ENCODE assay signal across 1 cellular context in the genomic region with DNA sequence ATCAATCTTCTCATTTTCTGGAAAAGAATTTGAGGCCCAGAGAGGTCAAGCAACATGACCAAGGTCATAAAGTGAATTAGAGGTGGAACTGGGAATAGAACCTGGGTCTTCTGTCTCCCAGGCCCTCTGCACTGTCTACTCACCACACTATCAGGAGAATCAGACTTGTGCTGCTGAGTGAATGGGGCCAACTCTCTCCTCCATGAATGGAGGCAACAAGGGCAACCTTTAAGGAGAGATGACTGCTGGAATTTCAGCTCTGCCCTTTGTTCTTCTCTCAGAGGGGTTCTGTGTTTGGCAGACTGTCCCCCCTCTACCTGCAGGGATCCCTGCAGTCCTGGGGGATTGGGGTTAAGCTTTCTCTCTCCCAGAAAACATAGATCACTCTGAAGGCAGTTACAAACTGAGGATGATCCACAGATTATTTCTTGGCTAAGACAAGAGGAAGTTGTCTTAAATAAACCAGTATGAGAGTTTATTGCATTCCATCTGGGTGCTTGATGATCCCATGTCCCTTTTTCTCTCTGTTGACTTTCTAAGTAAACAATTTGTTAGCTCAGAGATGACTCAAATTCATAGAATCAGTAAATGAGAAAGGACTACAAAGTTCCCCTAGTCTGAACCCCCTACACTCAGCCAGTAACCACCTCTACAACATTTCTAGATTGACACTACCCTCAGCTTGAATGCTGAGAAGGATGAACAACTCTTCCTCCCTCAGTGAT.
TF ChIP-seq lines count a peak whose summit lies in the region.

No MANE protein-coding gene starts in this region.

TF ChIP-seq in HepG2, 621 proteins besides CTCF, POLR2A, EP300 and RAD21 (continued from another document):
- TF ChIP-seq, protein P1, sequence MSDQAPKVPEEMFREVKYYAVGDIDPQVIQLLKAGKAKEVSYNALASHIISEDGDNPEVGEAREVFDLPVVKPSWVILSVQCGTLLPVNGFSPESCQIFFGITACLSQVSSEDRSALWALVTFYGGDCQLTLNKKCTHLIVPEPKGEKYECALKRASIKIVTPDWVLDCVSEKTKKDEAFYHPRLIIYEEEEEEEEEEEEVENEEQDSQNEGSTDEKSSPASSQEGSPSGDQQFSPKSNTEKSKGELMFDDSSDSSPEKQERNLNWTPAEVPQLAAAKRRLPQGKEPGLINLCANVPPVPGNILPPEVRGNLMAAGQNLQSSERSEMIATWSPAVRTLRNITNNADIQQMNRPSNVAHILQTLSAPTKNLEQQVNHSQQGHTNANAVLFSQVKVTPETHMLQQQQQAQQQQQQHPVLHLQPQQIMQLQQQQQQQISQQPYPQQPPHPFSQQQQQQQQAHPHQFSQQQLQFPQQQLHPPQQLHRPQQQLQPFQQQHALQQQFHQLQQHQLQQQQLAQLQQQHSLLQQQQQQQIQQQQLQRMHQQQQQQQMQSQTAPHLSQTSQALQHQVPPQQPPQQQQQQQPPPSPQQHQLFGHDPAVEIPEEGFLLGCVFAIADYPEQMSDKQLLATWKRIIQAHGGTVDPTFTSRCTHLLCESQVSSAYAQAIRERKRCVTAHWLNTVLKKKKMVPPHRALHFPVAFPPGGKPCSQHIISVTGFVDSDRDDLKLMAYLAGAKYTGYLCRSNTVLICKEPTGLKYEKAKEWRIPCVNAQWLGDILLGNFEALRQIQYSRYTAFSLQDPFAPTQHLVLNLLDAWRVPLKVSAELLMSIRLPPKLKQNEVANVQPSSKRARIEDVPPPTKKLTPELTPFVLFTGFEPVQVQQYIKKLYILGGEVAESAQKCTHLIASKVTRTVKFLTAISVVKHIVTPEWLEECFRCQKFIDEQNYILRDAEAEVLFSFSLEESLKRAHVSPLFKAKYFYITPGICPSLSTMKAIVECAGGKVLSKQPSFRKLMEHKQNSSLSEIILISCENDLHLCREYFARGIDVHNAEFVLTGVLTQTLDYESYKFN (CRISPR knock-in tag; conservative IDR thresholded peaks at IDR 0.05): 0 out of 2 replicates have a peak, but pooled peaks have one; percentile 38
- TF ChIP-seq, protein P2, sequence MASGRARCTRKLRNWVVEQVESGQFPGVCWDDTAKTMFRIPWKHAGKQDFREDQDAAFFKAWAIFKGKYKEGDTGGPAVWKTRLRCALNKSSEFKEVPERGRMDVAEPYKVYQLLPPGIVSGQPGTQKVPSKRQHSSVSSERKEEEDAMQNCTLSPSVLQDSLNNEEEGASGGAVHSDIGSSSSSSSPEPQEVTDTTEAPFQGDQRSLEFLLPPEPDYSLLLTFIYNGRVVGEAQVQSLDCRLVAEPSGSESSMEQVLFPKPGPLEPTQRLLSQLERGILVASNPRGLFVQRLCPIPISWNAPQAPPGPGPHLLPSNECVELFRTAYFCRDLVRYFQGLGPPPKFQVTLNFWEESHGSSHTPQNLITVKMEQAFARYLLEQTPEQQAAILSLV (CRISPR knock-in tag; IDR thresholded peaks at IDR 0.05; ENCODE audit: borderline replicate concordance): no peak
- TF ChIP-seq, protein P3, sequence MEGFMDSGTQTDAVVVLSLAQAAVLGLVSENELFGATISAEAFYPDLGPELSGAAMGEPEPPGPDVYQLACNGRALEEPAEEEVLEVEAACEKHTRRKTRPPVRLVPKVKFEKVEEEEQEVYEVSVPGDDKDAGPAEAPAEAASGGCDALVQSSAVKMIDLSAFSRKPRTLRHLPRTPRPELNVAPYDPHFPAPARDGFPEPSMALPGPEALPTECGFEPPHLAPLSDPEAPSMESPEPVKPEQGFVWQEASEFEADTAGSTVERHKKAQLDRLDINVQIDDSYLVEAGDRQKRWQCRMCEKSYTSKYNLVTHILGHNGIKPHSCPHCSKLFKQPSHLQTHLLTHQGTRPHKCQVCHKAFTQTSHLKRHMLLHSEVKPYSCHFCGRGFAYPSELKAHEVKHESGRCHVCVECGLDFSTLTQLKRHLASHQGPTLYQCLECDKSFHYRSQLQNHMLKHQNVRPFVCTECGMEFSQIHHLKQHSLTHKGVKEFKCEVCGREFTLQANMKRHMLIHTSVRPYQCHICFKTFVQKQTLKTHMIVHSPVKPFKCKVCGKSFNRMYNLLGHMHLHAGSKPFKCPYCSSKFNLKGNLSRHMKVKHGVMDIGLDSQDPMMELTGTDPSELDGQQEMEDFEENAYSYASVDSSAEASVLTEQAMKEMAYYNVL (CRISPR knock-in tag; IDR thresholded peaks at IDR 0.05; ENCODE audit: borderline replicate concordance): peak; percentile 52; the same call in 1 of the 2 replicates
- TF ChIP-seq ZC3H4 (CRISPR knock-in tag; IDR thresholded peaks at IDR 0.05; ENCODE audit: borderline replicate concordance): peak; percentile 92
- TF ChIP-seq GATAD2A (CRISPR knock-in tag; IDR thresholded peaks at IDR 0.05): 0 out of 2 replicates have a peak, but pooled peaks have one; percentile 40
- TF ChIP-seq TCF7 (IDR thresholded peaks at IDR 0.05; ENCODE audit: low read depth): no peak
- TF ChIP-seq, protein P4, sequence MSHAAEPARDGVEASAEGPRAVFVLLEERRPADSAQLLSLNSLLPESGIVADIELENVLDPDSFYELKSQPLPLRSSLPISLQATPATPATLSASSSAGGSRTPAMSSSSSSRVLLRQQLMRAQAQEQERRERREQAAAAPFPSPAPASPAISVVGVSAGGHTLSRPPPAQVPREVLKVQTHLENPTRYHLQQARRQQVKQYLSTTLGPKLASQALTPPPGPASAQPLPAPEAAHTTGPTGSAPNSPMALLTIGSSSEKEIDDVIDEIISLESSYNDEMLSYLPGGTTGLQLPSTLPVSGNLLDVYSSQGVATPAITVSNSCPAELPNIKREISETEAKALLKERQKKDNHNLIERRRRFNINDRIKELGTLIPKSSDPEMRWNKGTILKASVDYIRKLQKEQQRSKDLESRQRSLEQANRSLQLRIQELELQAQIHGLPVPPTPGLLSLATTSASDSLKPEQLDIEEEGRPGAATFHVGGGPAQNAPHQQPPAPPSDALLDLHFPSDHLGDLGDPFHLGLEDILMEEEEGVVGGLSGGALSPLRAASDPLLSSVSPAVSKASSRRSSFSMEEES (CRISPR knock-in tag; IDR thresholded peaks at IDR 0.05): no peak
- peak; percentile 34; the same call in 1 of the 2 replicates for TF ChIP-seq SOX5 (CRISPR knock-in tag; IDR thresholded peaks at IDR 0.05; ENCODE audit: borderline replicate concordance)
- TF ChIP-seq FOSL1 (CRISPR knock-in tag; IDR thresholded peaks at IDR 0.05; ENCODE audit: borderline replicate concordance): no peak
- TF ChIP-seq, protein P5, sequence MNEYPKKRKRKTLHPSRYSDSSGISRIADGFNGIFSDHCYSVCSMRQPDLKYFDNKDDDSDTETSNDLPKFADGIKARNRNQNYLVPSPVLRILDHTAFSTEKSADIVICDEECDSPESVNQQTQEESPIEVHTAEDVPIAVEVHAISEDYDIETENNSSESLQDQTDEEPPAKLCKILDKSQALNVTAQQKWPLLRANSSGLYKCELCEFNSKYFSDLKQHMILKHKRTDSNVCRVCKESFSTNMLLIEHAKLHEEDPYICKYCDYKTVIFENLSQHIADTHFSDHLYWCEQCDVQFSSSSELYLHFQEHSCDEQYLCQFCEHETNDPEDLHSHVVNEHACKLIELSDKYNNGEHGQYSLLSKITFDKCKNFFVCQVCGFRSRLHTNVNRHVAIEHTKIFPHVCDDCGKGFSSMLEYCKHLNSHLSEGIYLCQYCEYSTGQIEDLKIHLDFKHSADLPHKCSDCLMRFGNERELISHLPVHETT (CRISPR knock-in tag; conservative IDR thresholded peaks at IDR 0.05): no peak
- TF ChIP-seq, protein P6, sequence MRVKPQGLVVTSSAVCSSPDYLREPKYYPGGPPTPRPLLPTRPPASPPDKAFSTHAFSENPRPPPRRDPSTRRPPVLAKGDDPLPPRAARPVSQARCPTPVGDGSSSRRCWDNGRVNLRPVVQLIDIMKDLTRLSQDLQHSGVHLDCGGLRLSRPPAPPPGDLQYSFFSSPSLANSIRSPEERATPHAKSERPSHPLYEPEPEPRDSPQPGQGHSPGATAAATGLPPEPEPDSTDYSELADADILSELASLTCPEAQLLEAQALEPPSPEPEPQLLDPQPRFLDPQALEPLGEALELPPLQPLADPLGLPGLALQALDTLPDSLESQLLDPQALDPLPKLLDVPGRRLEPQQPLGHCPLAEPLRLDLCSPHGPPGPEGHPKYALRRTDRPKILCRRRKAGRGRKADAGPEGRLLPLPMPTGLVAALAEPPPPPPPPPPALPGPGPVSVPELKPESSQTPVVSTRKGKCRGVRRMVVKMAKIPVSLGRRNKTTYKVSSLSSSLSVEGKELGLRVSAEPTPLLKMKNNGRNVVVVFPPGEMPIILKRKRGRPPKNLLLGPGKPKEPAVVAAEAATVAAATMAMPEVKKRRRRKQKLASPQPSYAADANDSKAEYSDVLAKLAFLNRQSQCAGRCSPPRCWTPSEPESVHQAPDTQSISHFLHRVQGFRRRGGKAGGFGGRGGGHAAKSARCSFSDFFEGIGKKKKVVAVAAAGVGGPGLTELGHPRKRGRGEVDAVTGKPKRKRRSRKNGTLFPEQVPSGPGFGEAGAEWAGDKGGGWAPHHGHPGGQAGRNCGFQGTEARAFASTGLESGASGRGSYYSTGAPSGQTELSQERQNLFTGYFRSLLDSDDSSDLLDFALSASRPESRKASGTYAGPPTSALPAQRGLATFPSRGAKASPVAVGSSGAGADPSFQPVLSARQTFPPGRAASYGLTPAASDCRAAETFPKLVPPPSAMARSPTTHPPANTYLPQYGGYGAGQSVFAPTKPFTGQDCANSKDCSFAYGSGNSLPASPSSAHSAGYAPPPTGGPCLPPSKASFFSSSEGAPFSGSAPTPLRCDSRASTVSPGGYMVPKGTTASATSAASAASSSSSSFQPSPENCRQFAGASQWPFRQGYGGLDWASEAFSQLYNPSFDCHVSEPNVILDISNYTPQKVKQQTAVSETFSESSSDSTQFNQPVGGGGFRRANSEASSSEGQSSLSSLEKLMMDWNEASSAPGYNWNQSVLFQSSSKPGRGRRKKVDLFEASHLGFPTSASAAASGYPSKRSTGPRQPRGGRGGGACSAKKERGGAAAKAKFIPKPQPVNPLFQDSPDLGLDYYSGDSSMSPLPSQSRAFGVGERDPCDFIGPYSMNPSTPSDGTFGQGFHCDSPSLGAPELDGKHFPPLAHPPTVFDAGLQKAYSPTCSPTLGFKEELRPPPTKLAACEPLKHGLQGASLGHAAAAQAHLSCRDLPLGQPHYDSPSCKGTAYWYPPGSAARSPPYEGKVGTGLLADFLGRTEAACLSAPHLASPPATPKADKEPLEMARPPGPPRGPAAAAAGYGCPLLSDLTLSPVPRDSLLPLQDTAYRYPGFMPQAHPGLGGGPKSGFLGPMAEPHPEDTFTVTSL (CRISPR knock-in tag; IDR thresholded peaks at IDR 0.05; ENCODE audit: borderline replicate concordance): peak; percentile 59; the same call in 1 of the 2 replicates
- TF ChIP-seq ZNF780A (CRISPR knock-in tag; IDR thresholded peaks at IDR 0.05): 0 out of 2 replicates have a peak, but pooled peaks have one; percentile 45
- no peak for TF ChIP-seq ZSCAN29 (CRISPR knock-in tag; conservative IDR thresholded peaks at IDR 0.05)
